ENCODE assay signal across 10 cellular contexts in the genomic region with DNA sequence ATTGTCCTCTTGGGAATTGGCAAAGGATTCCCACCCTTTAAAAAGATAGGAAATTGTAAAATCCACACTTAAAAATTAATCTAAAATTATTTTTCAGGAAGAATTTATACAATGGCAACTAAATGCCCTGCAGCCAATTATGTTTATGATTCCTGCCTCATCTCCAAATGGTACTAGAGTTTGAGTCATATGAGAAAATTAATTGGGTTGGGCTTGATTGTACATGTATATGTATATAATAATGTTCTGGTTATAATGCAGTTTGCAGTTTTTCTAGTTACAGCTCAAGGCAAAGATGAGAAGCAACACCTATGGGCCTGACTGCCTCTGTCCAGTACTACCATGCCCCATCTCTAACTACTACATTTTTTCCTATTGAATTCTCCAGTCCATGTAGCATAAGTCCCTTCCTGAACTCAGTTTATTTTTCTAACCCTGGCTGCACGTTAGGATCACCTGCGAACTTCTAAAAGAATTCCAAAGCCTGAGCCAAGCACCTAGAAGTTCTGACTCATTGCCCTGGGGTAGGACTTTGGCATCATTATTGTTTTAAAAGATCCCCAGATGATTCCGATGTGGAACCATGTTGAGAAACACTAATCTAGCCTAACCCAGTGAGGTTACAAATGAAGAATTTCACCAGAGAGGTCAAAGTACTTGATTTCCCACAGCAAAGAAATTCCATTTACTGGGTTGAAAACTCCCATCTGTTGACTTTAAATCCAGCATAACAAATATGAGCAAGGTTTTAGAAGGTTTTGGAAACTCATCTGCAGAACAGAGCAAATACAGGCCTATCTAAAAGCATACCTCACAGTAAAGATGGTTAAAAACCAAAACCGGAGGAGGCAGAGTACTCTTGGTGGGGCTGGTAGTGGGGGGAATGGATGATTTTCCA. TPM values are rescaled to one million over a fixed set of nuclear protein-coding genes. Genes with fewer than 3 reads are reported as not detected.
DNase-seq lines count a peak whose midpoint lies in the region; TF ChIP-seq lines count a peak whose summit lies in the region.
"Had no signal": no experiment of that assay in that cellular context is flagged by ENCODE, and none has a peak within 500 bp of the region (broad histone marks: within the 10 kb centered on the region; RNA-seq: fewer than 3 reads in every experiment).

No MANE protein-coding gene starts in this region.

- TF ChIP-seq EP300 in sigmoid colon (IDR thresholded peaks at IDR 0.05) = no peak

- DNase-seq in ELR (ENCODE audit: low read depth) (peak; percentile 81), fibroblast of the conjunctiva (ENCODE audit: low read depth) (peak; percentile 45), sigmoid colon (no peak), NCI-H128 (lab: John Stamatoyannopoulos, UW; ENCODE audit: unreplicated experiment) (no peak), NCI-H2227 treated with DMSO at 0.1 percent for 48 hours (lab: John Stamatoyannopoulos, UW) (no peak), NCI-H1694 treated with DMSO at 0.1 percent for 48 hours (lab: John Stamatoyannopoulos, UW) (no peak), NCI-H82 treated with DMSO at 0.1 percent for 48 hours (lab: John Stamatoyannopoulos, UW; ENCODE audit: unreplicated experiment) (no peak)
- DNase-seq in activated CD4-positive, alpha-beta memory T cell treated with anti-CD3 and anti-CD28 coated beads, Interleukin-2, amount 10 ng/mL, durations not matched to agents 7 days and 5 days = no peak

- no peak overlapping the region for H3K4me3 ChIP-seq in sigmoid colon
- H3K4me3 ChIP-seq: K562 had no signal

- POLR2A ChIA-PET in activated CD4-positive, alpha-beta memory T cell treated with anti-CD3 and anti-CD28 coated beads, Interleukin-2, amount 10 ng/mL, durations not matched to agents 7 days and 5 days (lab: Charles Lee) = interaction anchor here (0.9 to 20.1 kb wide), 5 partner anchors 9 to 33 kb away, joined by 3 to 671 read pairs (median 5); a partner anchor contains a TSS

- CTCF ChIA-PET in activated CD4-positive, alpha-beta memory T cell treated with anti-CD3 and anti-CD28 coated beads, Interleukin-2, amount 10 ng/mL, durations not matched to agents 7 days and 5 days (lab: Charles Lee) = interaction anchor here (1.2 to 1.4 kb wide), 2 partner anchors 12 to 18 kb away, joined by 3 read pairs; no protein-coding TSS in a partner anchor

- peaks cover 90% of the 10 kb centered on the region for H3K4me1 Mint-ChIP-seq in activated CD4-positive, alpha-beta memory T cell treated with anti-CD3 and anti-CD28 coated beads, Interleukin-2, amount 10 ng/mL, durations not matched to agents 7 days and 5 days

- no peaks in the 10 kb centered on the region for H3K9me3 Mint-ChIP-seq in activated CD4-positive, alpha-beta memory T cell treated with anti-CD3 and anti-CD28 coated beads, Interleukin-2, amount 10 ng/mL, durations not matched to agents 7 days and 5 days

- 56 to 74% methylated on average over 4 of the region's 4 CpGs for WGBS in sigmoid colon, 2 donors

- no peaks in the 10 kb centered on the region for H3K27me3 Mint-ChIP-seq in activated CD4-positive, alpha-beta memory T cell treated with anti-CD3 and anti-CD28 coated beads, Interleukin-2, amount 10 ng/mL, durations not matched to agents 7 days and 5 days

- peaks cover 0 to 14% (median 0%) of the 10 kb centered on the region in 4 donors for H3K36me3 ChIP-seq in sigmoid colon

- no peaks in the 10 kb centered on the region for H3K27me3 ChIP-seq in sigmoid colon

- TF ChIP-seq CTCF in sigmoid colon (IDR thresholded peaks at IDR 0.05) = no peak

- no peak overlapping the region for H3K4me3 Mint-ChIP-seq in activated CD4-positive, alpha-beta memory T cell treated with anti-CD3 and anti-CD28 coated beads, Interleukin-2, amount 10 ng/mL, durations not matched to agents 7 days and 5 days

- peaks cover 75% of the 10 kb centered on the region for H3K36me3 Mint-ChIP-seq in activated CD4-positive, alpha-beta memory T cell treated with anti-CD3 and anti-CD28 coated beads, Interleukin-2, amount 10 ng/mL, durations not matched to agents 7 days and 5 days (ENCODE audit: low read depth)

- intact Hi-C loops in sigmoid colon (cut with DNase I) = no loop called here

- no peaks in the 10 kb centered on the region for H3K9me3 ChIP-seq in sigmoid colon

- H3K27ac Mint-ChIP-seq in activated CD4-positive, alpha-beta memory T cell treated with anti-CD3 and anti-CD28 coated beads, Interleukin-2, amount 10 ng/mL, durations not matched to agents 7 days and 5 days = peak overlapping the region; percentile 56

- no peak for TF ChIP-seq POLR2A in sigmoid colon (IDR thresholded peaks at IDR 0.05)

- peak overlapping the region; percentile 41 to 75 (median 54) for H3K27ac ChIP-seq in sigmoid colon
- H3K27ac ChIP-seq: VCaP had no signal

- H3K4me1 ChIP-seq in sigmoid colon = peaks cover 0 to 91% (median 82%) of the 10 kb centered on the region in 4 donors

RNA-seq across cellular contexts. Expression of a gene that starts 19.4 kb away (rescaled TPM):
- 10 to 100 TPM; 60.1 to 60.8 TPM for total RNA-seq in activated CD4-positive, alpha-beta memory T cell treated with anti-CD3 and anti-CD28 coated beads, Interleukin-2, amount 10 ng/mL, durations not matched to agents 7 days and 5 days
- total RNA-seq in sigmoid colon = 100 to 1,000 TPM; 215 to 243 (median 234) TPM
- 10 to 100 TPM in 2 of 3 donors, 1 to 10 TPM in 1; 9.9 to 56.4 (median 32.4) TPM for polyA plus RNA-seq in sigmoid colon

Comparison
In these comparisons a context has a peak if more than half of its experiments do, and no peak if none do; other contexts are left out.
1. DNase-seq: peak in ELR (single experiment) and fibroblast of the conjunctiva (single experiment); none in activated CD4-positive, alpha-beta memory T cell treated with anti-CD3 and anti-CD28 coated beads, Interleukin-2, amount 10 ng/mL, durations not matched to agents 7 days and 5 days (single experiment), sigmoid colon (single experiment), NCI-H128 (single experiment), NCI-H2227 treated with DMSO at 0.1 percent for 48 hours (single experiment), NCI-H1694 treated with DMSO at 0.1 percent for 48 hours (single experiment) and NCI-H82 treated with DMSO at 0.1 percent for 48 hours (single experiment).